ENCODE assay signal across 18 cellular contexts in the genomic region with DNA sequence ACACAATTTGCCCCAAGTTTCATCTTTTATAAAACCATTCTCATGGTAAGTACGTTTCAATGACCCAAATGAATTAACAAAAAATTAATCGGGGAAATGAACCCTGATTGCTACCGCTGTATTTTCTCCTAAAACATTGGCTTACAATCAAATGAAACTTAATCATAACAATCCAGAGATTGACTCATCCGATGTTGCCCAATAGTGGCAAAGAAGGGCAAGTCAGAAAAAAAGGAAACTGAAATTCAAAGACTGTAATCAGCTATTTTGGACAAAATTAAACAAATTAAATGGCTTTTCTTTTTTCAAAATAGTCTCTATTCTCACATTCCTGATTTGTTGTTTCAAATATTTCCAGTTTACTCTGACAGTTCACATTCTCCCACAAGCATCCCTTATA. TPM values are rescaled to one million over a fixed set of nuclear protein-coding genes. Genes with fewer than 3 reads are reported as not detected.
DNase-seq lines count a peak whose midpoint lies in the region; ATAC-seq and TF ChIP-seq lines count a peak whose summit lies in the region.
"Had no signal": no experiment of that assay in that cellular context is flagged by ENCODE, and none has a peak within 500 bp of the region (broad histone marks: within the 10 kb centered on the region; RNA-seq: fewer than 3 reads in every experiment).

No MANE protein-coding gene starts in this region.

- H3K36me3 ChIP-seq in PC-3 (ENCODE audit: low read depth, low read length) (no peaks in the 10 kb centered on the region), mesenchymal stem cell (ENCODE audit: control insufficient read depth in 1 of 2, insufficient read depth in 2 of 2, low read depth in 1 of 2, low read length in 2 of 2) (no peaks in the 10 kb centered on the region)
- H3K36me3 ChIP-seq: heart right ventricle had no signal

- no peak overlapping the region for H3K18ac ChIP-seq in mesenchymal stem cell (ENCODE audit: low read depth in 1 of 2, low read length in 2 of 2)

- H3K27me3 ChIP-seq in PC-3 (ENCODE audit: low read length) (no peaks in the 10 kb centered on the region), mesenchymal stem cell (ENCODE audit: control insufficient read depth in 1 of 2, insufficient read depth in 1 of 2, low read length in 2 of 2) (no peaks in the 10 kb centered on the region)
- H3K27me3 ChIP-seq: heart right ventricle had no signal

- H3K27ac ChIP-seq in PC-3 (ENCODE audit: low read length) (peak overlapping the region; percentile 71), mesenchymal stem cell (ENCODE audit: low read length, poor library complexity, severe bottlenecking) (no peak overlapping the region)

- CTCF ChIA-PET in PC-3 (lab: Charles Lee) = no interaction called here

- DNase-seq in ELR (ENCODE audit: low read depth) = peak; percentile 81
- DNase-seq in PC-3 = peak; percentile 69
- DNase-seq in choroid plexus epithelial cell (ENCODE audit: low read depth) = peak; percentile 70
- peak; percentile 50 for DNase-seq in mesenchymal stem cell
- DNase-seq in stimulated activated CD4-positive, alpha-beta T cell treated with anti-CD3 and anti-CD28 coated beads, Interleukin-4, amount 100 ng/mL, for 1 hour = no peak
- no peak for DNase-seq in natural killer cell
- DNase-seq in stimulated activated naive CD4-positive, alpha-beta T cell treated with Interleukin-2 at 50 U/mL for 16 hours (lab: John Stamatoyannopoulos, UW) = no peak
- no peak for DNase-seq in hepatic stellate cell (ENCODE audit: low spot score)
- DNase-seq: activated CD4-positive, CD25-positive, alpha-beta regulatory T cell; amygdala; CD8-positive, alpha-beta memory T cell; heart right ventricle; NCI-H1930; SHP77; small intestine had no signal

- H3K79me2 ChIP-seq in PC-3 (ENCODE audit: low read length) = no peaks in the 10 kb centered on the region

- no peak overlapping the region for H2BK12ac ChIP-seq in mesenchymal stem cell (ENCODE audit: low read length in 2 of 2)

- H2BK15ac ChIP-seq in mesenchymal stem cell (ENCODE audit: low read depth, poor library complexity, severe bottlenecking) = no peak overlapping the region

- ATAC-seq in PC-3 (no peak), natural killer cell (no peak)
- ATAC-seq: heart right ventricle, left lobe of liver had no signal

- WGBS in mesenchymal stem cell = 94% methylated on average over 4 of the region's 4 CpGs

- H3F3A ChIP-seq in PC-3 (ENCODE audit: low read length, unreplicated experiment) = no peaks in the 10 kb centered on the region

- H3K36me3 Mint-ChIP-seq in natural killer cell = no peaks in the 10 kb centered on the region
- H3K36me3 Mint-ChIP-seq: CD8-positive, alpha-beta memory T cell had no signal

- no peak overlapping the region for H3K14ac ChIP-seq in mesenchymal stem cell (ENCODE audit: low read length in 2 of 2)

- H2BK120ac ChIP-seq in mesenchymal stem cell (ENCODE audit: low read depth, low read length) = no peak overlapping the region

- intact Hi-C loops in PC-3 (cut with micrococcal nuclease) = no loop called here
- intact Hi-C loops in natural killer cell (cut with micrococcal nuclease) = no loop called here

- H3K9ac ChIP-seq in PC-3 (ENCODE audit: low read length) (no peak overlapping the region), mesenchymal stem cell (ENCODE audit: low read length) (peak overlapping the region; percentile 29)

- BruUV-seq in PC-3 (replicated peaks; lab: Mats Ljungman, UMichigan) = no TSS peak

- no peak overlapping the region for H4K91ac ChIP-seq in mesenchymal stem cell (ENCODE audit: low read length)

- H3K79me1 ChIP-seq in mesenchymal stem cell (replicated peaks; ENCODE audit: low read length, poor library complexity, severe bottlenecking) = no peaks in the 10 kb centered on the region

- H3K4me2 ChIP-seq in PC-3 (ENCODE audit: low read length) (peak overlapping the region; percentile 35), mesenchymal stem cell (ENCODE audit: low read length, poor library complexity, severe bottlenecking) (no peak overlapping the region)

- no peak overlapping the region for H3K23ac ChIP-seq in mesenchymal stem cell (ENCODE audit: low read length in 2 of 2)

- H3K4me1 Mint-ChIP-seq in natural killer cell = no peaks in the 10 kb centered on the region
- H3K4me1 Mint-ChIP-seq: CD8-positive, alpha-beta memory T cell had no signal

- H2AFZ ChIP-seq in PC-3 (ENCODE audit: low read length) (no peak overlapping the region), mesenchymal stem cell (ENCODE audit: low read depth, low read length) (no peak overlapping the region)

- peaks cover 20 to 40% of the 10 kb centered on the region in 2 donors for H3K27me3 Mint-ChIP-seq in natural killer cell (ENCODE audit: low read depth in 2 of 2)

- H4K20me1 ChIP-seq in PC-3 (ENCODE audit: low read length) = no peaks in the 10 kb centered on the region

- H3K9me2 ChIP-seq in PC-3 (replicated peaks; ENCODE audit: low read length) = no peaks in the 10 kb centered on the region

- POLR2A ChIA-PET in PC-3 (lab: Charles Lee; ENCODE audit: unreplicated experiment) = no interaction called here

- H3K27ac Mint-ChIP-seq in natural killer cell = no peak overlapping the region
- H3K27ac Mint-ChIP-seq: CD8-positive, alpha-beta memory T cell had no signal

- H3K4me3 Mint-ChIP-seq in natural killer cell = no peak overlapping the region
- H3K4me3 Mint-ChIP-seq: CD8-positive, alpha-beta memory T cell had no signal

- no peak overlapping the region for H3K4ac ChIP-seq in mesenchymal stem cell (ENCODE audit: low read depth in 1 of 2, low read length in 2 of 2)

- H3K9me3 ChIP-seq in PC-3 (ENCODE audit: low read length) = no peaks in the 10 kb centered on the region
- H3K9me3 ChIP-seq in mesenchymal stem cell (ENCODE audit: control insufficient read depth, low read length) = no peaks in the 10 kb centered on the region

- no peak overlapping the region for H2AK5ac ChIP-seq in mesenchymal stem cell (ENCODE audit: low read length, severe bottlenecking)

- H3K4me1 ChIP-seq in PC-3 (ENCODE audit: insufficient read depth, low read length) (peaks cover 35% of the 10 kb centered on the region), mesenchymal stem cell (ENCODE audit: control insufficient read depth, insufficient read depth, low read depth, low read length) (no peaks in the 10 kb centered on the region)

- H3K4me3 ChIP-seq in PC-3 (ENCODE audit: low read length) (no peak overlapping the region; the same call in 1 of the 2 replicates), choroid plexus epithelial cell (ENCODE audit: low read depth, low read length) (no peak overlapping the region), mesenchymal stem cell (ENCODE audit: insufficient read depth in 1 of 2, low read depth in 1 of 2, low read length in 2 of 2) (no peak overlapping the region)
- H3K4me3 ChIP-seq: heart right ventricle had no signal

- TF ChIP-seq CTCF in PC-3 (conservative IDR thresholded peaks at IDR 0.05; ENCODE audit: low read depth, low read length) (no peak), choroid plexus epithelial cell (conservative IDR thresholded peaks at IDR 0.05; ENCODE audit: low read depth, low read length) (no peak), natural killer cell (IDR thresholded peaks at IDR 0.05) (no peak)

- H4K8ac ChIP-seq in mesenchymal stem cell (ENCODE audit: low read length) = no peak overlapping the region

- H3K9me3 Mint-ChIP-seq in natural killer cell = no peaks in the 10 kb centered on the region

- no peak overlapping the region for H2BK5ac ChIP-seq in mesenchymal stem cell (ENCODE audit: low read depth, low read length, poor library complexity, severe bottlenecking)

RNA-seq across cellular contexts. Expression of gene ACOD1, which starts 3.9 kb away (rescaled TPM):
- not detected in 2 replicates for total RNA-seq in PC-3 (2014; rRNA removed)
- not detected for polyA plus RNA-seq in mesenchymal stem cell (2013, experiment 1 of 2)
- not detected for polyA plus RNA-seq in mesenchymal stem cell (2013, experiment 2 of 2)
- total RNA-seq in natural killer cell = not detected
- total RNA-seq: CD8-positive, alpha-beta memory T cell; left lobe of liver; subcutaneous adipose tissue had no signal
- polyA plus RNA-seq: CD8-positive, alpha-beta memory T cell; heart right ventricle; neural cell; small intestine had no signal

RNA-seq across cellular contexts. Expression of gene CLN5, which starts 47.4 kb away (rescaled TPM):
- total RNA-seq in PC-3 (2014; rRNA removed) = 6.6 and 7.7 TPM in 2 replicates
- polyA plus RNA-seq in mesenchymal stem cell (2013, experiment 1 of 2) = 28.2 TPM
- polyA plus RNA-seq in mesenchymal stem cell (2013, experiment 2 of 2) = 30.8 TPM
- 10 to 100 TPM; 12.0 to 14.4 (median 13.9) TPM for total RNA-seq in natural killer cell

RNA-seq across cellular contexts. Expression of gene KCTD12, which starts 58.3 kb away (rescaled TPM):
- total RNA-seq in PC-3 (2014; rRNA removed) (7.0 and 7.8 TPM in 2 replicates), natural killer cell (1 to 10 TPM; 2.4 to 6.0 (median 4.8) TPM)
- polyA plus RNA-seq in mesenchymal stem cell (2013, experiment 1 of 2) = 51.9 TPM
- polyA plus RNA-seq in mesenchymal stem cell (2013, experiment 2 of 2) = 53.8 TPM

Comparison
In these comparisons a context has a peak if more than half of its experiments do, and no peak if none do; other contexts are left out.
1. DNase-seq: peak in ELR (single experiment), PC-3 (single experiment), choroid plexus epithelial cell (single experiment) and mesenchymal stem cell (single experiment); none in stimulated activated CD4-positive, alpha-beta T cell treated with anti-CD3 and anti-CD28 coated beads, Interleukin-4, amount 100 ng/mL, for 1 hour (single experiment), natural killer cell (single experiment), stimulated activated naive CD4-positive, alpha-beta T cell treated with Interleukin-2 at 50 U/mL for 16 hours (single experiment) and hepatic stellate cell (single experiment).